In the genomic region with DNA sequence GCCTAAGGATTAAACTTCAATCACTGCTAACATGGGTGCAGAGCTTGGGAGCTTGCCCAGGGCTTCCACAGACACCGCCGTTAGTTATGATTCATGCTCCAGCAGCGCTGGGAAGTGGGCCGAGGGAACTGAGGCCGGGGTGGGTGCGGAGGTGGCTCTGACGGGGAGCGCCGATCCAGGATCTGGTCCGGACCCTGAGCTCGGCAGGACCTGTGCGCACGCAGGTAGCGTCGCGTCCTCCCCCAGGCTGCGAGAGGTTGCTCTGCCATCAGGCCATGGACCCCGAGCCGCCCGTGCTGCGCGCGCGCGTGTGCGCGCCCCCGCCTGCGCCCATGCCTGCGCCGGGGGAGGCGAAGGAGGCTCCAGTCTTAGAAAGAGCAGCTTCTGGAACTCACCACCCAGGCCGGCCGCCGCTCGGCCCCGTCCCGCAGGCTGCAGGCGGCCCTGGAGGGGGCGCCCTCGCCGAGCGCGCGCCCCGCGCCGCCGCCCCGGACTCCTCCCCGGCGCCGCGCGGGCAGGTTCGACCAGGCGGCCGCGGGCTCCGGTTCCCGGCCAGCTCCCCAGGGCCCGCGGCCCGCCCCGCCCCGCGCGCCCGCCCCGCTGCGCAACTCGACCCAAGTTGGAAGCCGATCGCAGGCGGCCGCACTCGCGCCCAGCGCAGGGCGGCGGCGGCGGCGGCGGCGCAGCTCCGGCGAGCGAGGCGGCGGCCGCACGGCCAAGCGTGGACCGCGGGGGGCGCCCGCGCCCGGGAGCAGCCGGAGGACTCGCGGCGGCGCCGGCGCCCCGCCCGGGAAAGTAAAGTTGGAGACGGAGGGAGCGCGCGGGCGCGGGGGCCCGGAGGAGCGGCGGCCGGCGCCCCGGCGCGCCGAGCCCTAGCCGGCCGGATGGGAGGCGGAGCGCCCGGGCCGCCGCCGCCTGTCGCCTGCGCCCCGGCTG, we compare ENCODE assay signal across 8 cellular contexts. TPM values are rescaled to one million over a fixed set of nuclear protein-coding genes. Genes with fewer than 3 reads are reported as not detected.
DNase-seq lines count a peak whose midpoint lies in the region; ATAC-seq and TF ChIP-seq lines count a peak whose summit lies in the region.

No MANE protein-coding gene starts in this region.

- peak overlapping the region; percentile 38 for H3K4me3 Mint-ChIP-seq in glutamatergic neuron (ENCODE audit: unreplicated experiment)

- no peak for ATAC-seq in HG02763 (IDR thresholded peaks at IDR 0.05; ENCODE audit: unreplicated experiment)

- H3K36me3 Mint-ChIP-seq in glutamatergic neuron (ENCODE audit: unreplicated experiment) = no peaks in the 10 kb centered on the region

- H3K27ac Mint-ChIP-seq in glutamatergic neuron (ENCODE audit: unreplicated experiment) = no peak overlapping the region

- H3K27me3 Mint-ChIP-seq in glutamatergic neuron (ENCODE audit: unreplicated experiment) = peaks cover 18% of the 10 kb centered on the region

- DNase-seq in activated CD8-positive, alpha-beta memory T cell treated with anti-CD3 and anti-CD28 coated beads, Interleukin-2, amount 50 U/mL, for 48 hours = peak; percentile 54
- DNase-seq in activated CD8-positive, alpha-beta memory T cell treated with anti-CD3 and anti-CD28 coated beads for 24 hours = no peak
- DNase-seq in UCSD-AML1 (lab: John Stamatoyannopoulos, UW; ENCODE audit: unreplicated experiment) (peak; percentile 57), glutamatergic neuron (peak; percentile 65), putamen (ENCODE audit: low spot score) (peak; percentile 64), DMS79 treated with DMSO at 0.1 percent for 48 hours (lab: John Stamatoyannopoulos, UW) (no peak), NCI-H2081 (lab: John Stamatoyannopoulos, UW) (no peak)

- TF ChIP-seq CTCF in glutamatergic neuron (IDR thresholded peaks at IDR 0.05; ENCODE audit: partially characterized antibody, unreplicated experiment) = no peak

- H3K9me3 Mint-ChIP-seq in glutamatergic neuron (ENCODE audit: unreplicated experiment) = peaks cover 5% of the 10 kb centered on the region

- H3K4me1 Mint-ChIP-seq in glutamatergic neuron (ENCODE audit: low read depth, unreplicated experiment) = peaks cover 1% of the 10 kb centered on the region

RNA-seq across cellular contexts. Expression of a gene that starts 0.6 kb away (rescaled TPM):
- 4.8 TPM for total RNA-seq in glutamatergic neuron (ENCODE audit: unreplicated experiment)

Comparison
In these comparisons a context has a peak if more than half of its experiments do, and no peak if none do; other contexts are left out.
1. DNase-seq: peak in activated CD8-positive, alpha-beta memory T cell treated with anti-CD3 and anti-CD28 coated beads, Interleukin-2, amount 50 U/mL, for 48 hours (single experiment), UCSD-AML1 (single experiment), glutamatergic neuron (single experiment) and putamen (single experiment); none in activated CD8-positive, alpha-beta memory T cell treated with anti-CD3 and anti-CD28 coated beads for 24 hours (single experiment), DMS79 treated with DMSO at 0.1 percent for 48 hours (single experiment) and NCI-H2081 (0 of 2).